In the genomic region with DNA sequence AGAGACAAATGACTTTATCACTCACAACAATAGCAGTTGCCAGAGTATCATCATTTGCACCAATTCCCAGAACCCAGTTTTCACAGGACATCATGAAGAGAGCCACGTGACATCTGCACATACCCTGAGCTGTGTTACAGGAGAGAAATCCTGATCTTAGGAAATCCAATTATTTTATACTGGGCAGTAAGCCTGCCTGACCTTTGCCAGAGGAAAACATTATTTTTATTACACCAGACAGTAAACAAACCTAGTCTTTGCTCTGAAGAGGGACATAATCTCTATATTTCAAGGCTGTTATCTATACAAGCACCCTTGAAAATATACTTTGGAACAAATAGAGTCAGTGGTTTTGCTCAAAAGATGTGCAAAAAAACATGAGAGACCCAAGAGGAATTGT, we compare ENCODE assay signal across 21 cellular contexts.
"Had no signal": no experiment of that assay in that cellular context is flagged by ENCODE, and none has a peak within 500 bp of the region (broad histone marks: within the 10 kb centered on the region; RNA-seq: fewer than 3 reads in every experiment).

No MANE protein-coding gene starts in this region.

- H3K27me3 ChIP-seq: left lung, ovary, sigmoid colon, spleen, tibial nerve, uterus had no signal

- H3K36me3 ChIP-seq: left lung, lower lobe of right lung, ovary, sigmoid colon, spleen, tibial nerve, uterus had no signal

- ATAC-seq: left cardiac atrium; left lung; lower lobe of right lung; natural killer cell; right cardiac atrium; stimulated activated effector memory CD8-positive, alpha-beta T cell treated with anti-CD3 and anti-CD28 coated beads, Interleukin-12 subunit alpha, Interleukin-12 subunit beta, amount 100 ng/mL, for 72 hours had no signal

- H3K9me3 ChIP-seq: left lung, lower lobe of right lung, ovary, sigmoid colon, spleen, tibial nerve, uterus had no signal

- H3K4me3 ChIP-seq: left lung, lower lobe of right lung, ovary, sigmoid colon, spleen, tibial nerve, uterus had no signal

- H3K27ac ChIP-seq: left lung, lower lobe of right lung, ovary, sigmoid colon, spleen, tibial nerve, uterus had no signal

- H3K4me1 ChIP-seq: left lung, lower lobe of right lung, spleen, tibial nerve, uterus had no signal

- DNase-seq: hippocampal formation; kidney glomerular epithelial cell; left cardiac atrium; left lung; lower lobe of right lung; mammary epithelial cell; mesendoderm; naive B cell; natural killer cell; ovary; retina; right cardiac atrium; sigmoid colon; small intestine; spleen; stimulated activated CD4-positive, alpha-beta T cell treated with anti-CD3 and anti-CD28 coated beads, Interleukin-4, amount 100 ng/mL, for 24 hours; stimulated activated naive CD4-positive, alpha-beta T cell; substantia nigra; uterus had no signal
